19 cellular contexts compared by ENCODE assay signal in genomic region chr19:33456076-33456844, GRCh38.
"Had no signal": no experiment of that assay in that cellular context is flagged by ENCODE, and none has a peak within 500 bp of the region (broad histone marks: within the 10 kb centered on the region; RNA-seq: fewer than 3 reads in every experiment).

No MANE protein-coding gene starts in this region.

- H3K9ac ChIP-seq: neural progenitor cell had no signal

- H3K27ac ChIP-seq: cardiac muscle cell, dorsolateral prefrontal cortex, neural progenitor cell, ovary, transverse colon, vagina had no signal

- H3K9me3 ChIP-seq: ovary, transverse colon, vagina had no signal

- H3K9me3 Mint-ChIP-seq: activated CD4-positive, alpha-beta T cell treated with anti-CD3 and anti-CD28 coated beads, Interleukin-2, amount 10 ng/mL, durations not matched to agents 24 days and 14 days; activated naive CD8-positive, alpha-beta T cell treated with anti-CD3 and anti-CD28 coated beads for 36 hours; activated T-helper 1 cell treated with anti-CD3 and anti-CD28 coated beads, Interleukin-12 subunit alpha, Interleukin-12 subunit beta, Interleukin-2, Interleukin-4 antibody, amounts not matched to agents 30 ng/mL and 10 ng/mL and 1 ng/mL, durations not matched to agents 14 hours and 24 hours and 36 hours; naive thymus-derived CD4-positive, alpha-beta T cell; neural progenitor cell; stimulated activated naive CD8-positive, alpha-beta T cell treated with anti-CD3 and anti-CD28 coated beads, Interleukin-15, Interleukin-2, amounts not matched to agents 100 ng/mL and 50 ng/mL, for 24 hours had no signal

- DNase-seq: activated CD4-positive, alpha-beta T cell treated with anti-CD3 and anti-CD28 coated beads, Interleukin-2, amount 10 ng/mL, durations not matched to agents 24 days and 14 days; activated naive CD4-positive, alpha-beta T cell; activated naive CD8-positive, alpha-beta T cell treated with anti-CD3 and anti-CD28 coated beads for 36 hours; amniotic stem cell; foreskin fibroblast; hypothalamus; mesendoderm; naive thymus-derived CD4-positive, alpha-beta T cell; stimulated activated CD4-positive, alpha-beta T cell treated with anti-CD3 and anti-CD28 coated beads, Interleukin-2, amount 100 ng/mL, for 24 hours; T-helper 9 cell; transverse colon had no signal

- H3K4me3 Mint-ChIP-seq: activated CD4-positive, alpha-beta T cell treated with anti-CD3 and anti-CD28 coated beads, Interleukin-2, amount 10 ng/mL, durations not matched to agents 24 days and 14 days; activated naive CD8-positive, alpha-beta T cell treated with anti-CD3 and anti-CD28 coated beads for 36 hours; activated T-helper 1 cell treated with anti-CD3 and anti-CD28 coated beads, Interleukin-12 subunit alpha, Interleukin-12 subunit beta, Interleukin-2, Interleukin-4 antibody, amounts not matched to agents 30 ng/mL and 10 ng/mL and 1 ng/mL, durations not matched to agents 14 hours and 24 hours and 36 hours; naive thymus-derived CD4-positive, alpha-beta T cell; neural progenitor cell; stimulated activated naive CD8-positive, alpha-beta T cell treated with anti-CD3 and anti-CD28 coated beads, Interleukin-15, Interleukin-2, amounts not matched to agents 100 ng/mL and 50 ng/mL, for 24 hours had no signal

- H3K27ac Mint-ChIP-seq: activated CD4-positive, alpha-beta T cell treated with anti-CD3 and anti-CD28 coated beads, Interleukin-2, amount 10 ng/mL, durations not matched to agents 24 days and 14 days; activated naive CD8-positive, alpha-beta T cell treated with anti-CD3 and anti-CD28 coated beads for 36 hours; activated T-helper 1 cell treated with anti-CD3 and anti-CD28 coated beads, Interleukin-12 subunit alpha, Interleukin-12 subunit beta, Interleukin-2, Interleukin-4 antibody, amounts not matched to agents 30 ng/mL and 10 ng/mL and 1 ng/mL, durations not matched to agents 14 hours and 24 hours and 36 hours; naive thymus-derived CD4-positive, alpha-beta T cell; neural progenitor cell; stimulated activated naive CD8-positive, alpha-beta T cell treated with anti-CD3 and anti-CD28 coated beads, Interleukin-15, Interleukin-2, amounts not matched to agents 100 ng/mL and 50 ng/mL, for 24 hours had no signal

- H3K27me3 Mint-ChIP-seq: activated naive CD8-positive, alpha-beta T cell treated with anti-CD3 and anti-CD28 coated beads for 36 hours; naive thymus-derived CD4-positive, alpha-beta T cell; stimulated activated naive CD8-positive, alpha-beta T cell treated with anti-CD3 and anti-CD28 coated beads, Interleukin-15, Interleukin-2, amounts not matched to agents 100 ng/mL and 50 ng/mL, for 24 hours had no signal

- H3K4me3 ChIP-seq: cardiac muscle cell, dorsolateral prefrontal cortex, neural progenitor cell, ovary, transverse colon, vagina had no signal

- FAIRE-seq: colon had no signal

- H3K4me1 Mint-ChIP-seq: activated CD4-positive, alpha-beta T cell treated with anti-CD3 and anti-CD28 coated beads, Interleukin-2, amount 10 ng/mL, durations not matched to agents 24 days and 14 days; activated naive CD8-positive, alpha-beta T cell treated with anti-CD3 and anti-CD28 coated beads for 36 hours; naive thymus-derived CD4-positive, alpha-beta T cell; neural progenitor cell had no signal

- ATAC-seq: naive thymus-derived CD4-positive, alpha-beta T cell had no signal

- H3K36me3 ChIP-seq: cardiac muscle cell, neural progenitor cell, ovary, transverse colon, vagina had no signal

- H3K36me3 Mint-ChIP-seq: activated naive CD8-positive, alpha-beta T cell treated with anti-CD3 and anti-CD28 coated beads for 36 hours; naive thymus-derived CD4-positive, alpha-beta T cell; neural progenitor cell had no signal

- H3K27me3 ChIP-seq: cardiac muscle cell, dorsolateral prefrontal cortex, neural progenitor cell, ovary, transverse colon, vagina had no signal

- H3K4me1 ChIP-seq: neural progenitor cell, transverse colon, vagina had no signal
